Comparison of ENCODE assay signal across 19 cellular contexts in genomic region chr17:73791121-73791520, GRCh38.
DNase-seq lines count a peak whose midpoint lies in the region; ATAC-seq and TF ChIP-seq lines count a peak whose summit lies in the region.
"Had no signal": no experiment of that assay in that cellular context is flagged by ENCODE, and none has a peak within 500 bp of the region (broad histone marks: within the 10 kb centered on the region; RNA-seq: fewer than 3 reads in every experiment).

No MANE protein-coding gene starts in this region.

- H3K9me3 Mint-ChIP-seq in natural killer cell: no peaks in the 10 kb centered on the region
- H3K9me3 Mint-ChIP-seq in natural killer cell treated with Interleukin-12 subunit alpha and Interleukin-12 subunit beta and Interleukin-15 and Interleukin-18, amount 100 ng/mL, for 72 hours: no peaks in the 10 kb centered on the region
- H3K9me3 Mint-ChIP-seq: CD8-positive, alpha-beta T cell had no signal

- H2BK120ac ChIP-seq in neuronal stem cell (ENCODE audit: low read depth, low read length): no peak overlapping the region

- H3K4me3 Mint-ChIP-seq in natural killer cell: no peak overlapping the region
- no peak overlapping the region for H3K4me3 Mint-ChIP-seq in natural killer cell treated with Interleukin-12 subunit alpha and Interleukin-12 subunit beta and Interleukin-15 and Interleukin-18, amount 100 ng/mL, for 72 hours
- H3K4me3 Mint-ChIP-seq: B cell; CD4-positive, alpha-beta T cell; CD8-positive, alpha-beta T cell had no signal

- H2AK5ac ChIP-seq in neuronal stem cell (ENCODE audit: low read depth, low read length): peak overlapping the region; percentile 78

- no peak overlapping the region for H2BK5ac ChIP-seq in neuronal stem cell (ENCODE audit: low read length)

- no peak overlapping the region for H3K4me3 ChIP-seq in neuronal stem cell (ENCODE audit: low read length in 2 of 2)
- H3K4me3 ChIP-seq: A549; BLaER1 treated with 17β-estradiol and CSF1 and Interleukin-3, amounts not matched to agents 10 nM and 100 nM; GM12878 had no signal

- H4K91ac ChIP-seq in neuronal stem cell (ENCODE audit: low read depth, low read length, poor library complexity): no peak overlapping the region

- intact Hi-C loops in natural killer cell (cut with micrococcal nuclease): no loop called here

- H2AFZ ChIP-seq in neuronal stem cell (ENCODE audit: low read length): no peak overlapping the region

- no peak overlapping the region for H3K4ac ChIP-seq in neuronal stem cell (ENCODE audit: low read length)

- H3K79me1 ChIP-seq in neuronal stem cell (ENCODE audit: low read depth, low read length): no peaks in the 10 kb centered on the region

- no peak overlapping the region for H3K27ac ChIP-seq in neuronal stem cell (replicated peaks; ENCODE audit: low read length)
- H3K27ac ChIP-seq: BLaER1 treated with 17β-estradiol and CSF1 and Interleukin-3, amounts not matched to agents 10 nM and 100 nM; C4-2B had no signal

- peaks cover 0 to 6% of the 10 kb centered on the region in 2 donors for H3K4me1 Mint-ChIP-seq in natural killer cell
- H3K4me1 Mint-ChIP-seq in natural killer cell treated with Interleukin-12 subunit alpha and Interleukin-12 subunit beta and Interleukin-15 and Interleukin-18, amount 100 ng/mL, for 72 hours (ENCODE audit: low read depth in 2 of 2): no peaks in the 10 kb centered on the region
- H3K4me1 Mint-ChIP-seq: B cell had no signal

- H4K8ac ChIP-seq in neuronal stem cell (ENCODE audit: low read depth, low read length): no peak overlapping the region

- H2BK12ac ChIP-seq in neuronal stem cell (ENCODE audit: low read length): peak overlapping the region; percentile 4

- no peaks in the 10 kb centered on the region for H3K36me3 ChIP-seq in neuronal stem cell (replicated peaks in 1 of 2; ENCODE audit: control insufficient read depth in 2 of 2, insufficient read depth in 2 of 2, low read length in 2 of 2)
- H3K36me3 ChIP-seq: BLaER1 treated with 17β-estradiol and CSF1 and Interleukin-3, amounts not matched to agents 10 nM and 100 nM had no signal

- H3K27ac Mint-ChIP-seq in natural killer cell: no peak overlapping the region
- no peak overlapping the region for H3K27ac Mint-ChIP-seq in natural killer cell treated with Interleukin-12 subunit alpha and Interleukin-12 subunit beta and Interleukin-15 and Interleukin-18, amount 100 ng/mL, for 72 hours
- H3K27ac Mint-ChIP-seq: B cell; CD4-positive, alpha-beta T cell; CD8-positive, alpha-beta T cell had no signal

- peak; percentile 4 for DNase-seq in natural killer cell
- DNase-seq in natural killer cell treated with Interleukin-12 subunit alpha and Interleukin-12 subunit beta and Interleukin-15 and Interleukin-18, amount 100 ng/mL, for 72 hours (ENCODE audit: low spot score): no peak
- no peak for DNase-seq in neuronal stem cell (ENCODE audit: low spot score)
- no peak for DNase-seq in 8988T
- no peak for DNase-seq in DMS53 (lab: John Stamatoyannopoulos, UW)
- DNase-seq: AML-193; Caco-2; Calu3; CD4-positive, alpha-beta T cell; CD8-positive, alpha-beta T cell; DMS79; DND-41; EL; GDM1 had no signal

- no CpG with 5 or more reads among the region's 4 CpGs for WGBS in neuronal stem cell (ENCODE audit: extremely low coverage in 2 of 2, insufficient read length in 2 of 2, insufficient replicate concordance in 1 of 2), 2 donors

- H3K14ac ChIP-seq in neuronal stem cell (ENCODE audit: low read length): no peak overlapping the region

- peaks cover 0 to 12% (median 0%) of the 10 kb centered on the region in 3 experiments for H3K27me3 ChIP-seq in neuronal stem cell (ENCODE audit: control insufficient read depth in 3 of 3, insufficient read depth in 3 of 3, low read depth in 1 of 3, low read length in 3 of 3)
- H3K27me3 ChIP-seq: BLaER1 treated with 17β-estradiol and CSF1 and Interleukin-3, amounts not matched to agents 10 nM and 100 nM had no signal

- no peaks in the 10 kb centered on the region for H3K36me3 Mint-ChIP-seq in natural killer cell
- H3K36me3 Mint-ChIP-seq in natural killer cell treated with Interleukin-12 subunit alpha and Interleukin-12 subunit beta and Interleukin-15 and Interleukin-18, amount 100 ng/mL, for 72 hours: no peaks in the 10 kb centered on the region
- H3K36me3 Mint-ChIP-seq: CD8-positive, alpha-beta T cell had no signal

- peak overlapping the region; percentile 48 for H3K18ac ChIP-seq in neuronal stem cell (ENCODE audit: low read length)

- H3K9ac ChIP-seq in neuronal stem cell (ENCODE audit: low read depth, low read length, poor library complexity): no peak overlapping the region
- H3K9ac ChIP-seq: BLaER1 treated with 17β-estradiol and CSF1 and Interleukin-3, amounts not matched to agents 10 nM and 100 nM had no signal

- no peak overlapping the region for H3K4me2 ChIP-seq in neuronal stem cell (ENCODE audit: insufficient read depth, low read length, poor library complexity, severe bottlenecking)
- H3K4me2 ChIP-seq: A549; BLaER1 treated with 17β-estradiol and CSF1 and Interleukin-3, amounts not matched to agents 10 nM and 100 nM had no signal

- no peak overlapping the region for H3K23ac ChIP-seq in neuronal stem cell (ENCODE audit: low read depth, low read length, poor library complexity)

- ATAC-seq in natural killer cell: no peak
- ATAC-seq in natural killer cell treated with Interleukin-12 subunit alpha and Interleukin-12 subunit beta and Interleukin-15 and Interleukin-18, amount 100 ng/mL, for 72 hours: no peak
- ATAC-seq: A549; CD8-positive, alpha-beta T cell; GM12878 had no signal

- peak overlapping the region; percentile 64 for H2BK15ac ChIP-seq in neuronal stem cell (ENCODE audit: low read length)

- H3K27me3 Mint-ChIP-seq in natural killer cell (ENCODE audit: low read depth in 2 of 2): peaks cover 6 to 24% of the 10 kb centered on the region in 2 donors
- H3K27me3 Mint-ChIP-seq in natural killer cell treated with Interleukin-12 subunit alpha and Interleukin-12 subunit beta and Interleukin-15 and Interleukin-18, amount 100 ng/mL, for 72 hours: peaks cover 0 to 5% of the 10 kb centered on the region in 2 donors

- peaks cover 0 to 3% of the 10 kb centered on the region in 2 donors for H3K9me3 ChIP-seq in neuronal stem cell (replicated peaks in 1 of 2; ENCODE audit: control insufficient read depth in 2 of 2, insufficient read depth in 1 of 2, low read depth in 1 of 2, low read length in 2 of 2)
- H3K9me3 ChIP-seq: A549; BLaER1 treated with 17β-estradiol and CSF1 and Interleukin-3, amounts not matched to agents 10 nM and 100 nM; Caco-2 had no signal

- TF ChIP-seq CTCF in natural killer cell (IDR thresholded peaks at IDR 0.05): no peak

- H3K4me1 ChIP-seq in neuronal stem cell (ENCODE audit: control insufficient read depth in 2 of 2, insufficient read depth in 1 of 2, low read depth in 1 of 2, low read length in 2 of 2): peaks cover 18% of the 10 kb centered on the region in 2 donors
